In the genomic region with DNA sequence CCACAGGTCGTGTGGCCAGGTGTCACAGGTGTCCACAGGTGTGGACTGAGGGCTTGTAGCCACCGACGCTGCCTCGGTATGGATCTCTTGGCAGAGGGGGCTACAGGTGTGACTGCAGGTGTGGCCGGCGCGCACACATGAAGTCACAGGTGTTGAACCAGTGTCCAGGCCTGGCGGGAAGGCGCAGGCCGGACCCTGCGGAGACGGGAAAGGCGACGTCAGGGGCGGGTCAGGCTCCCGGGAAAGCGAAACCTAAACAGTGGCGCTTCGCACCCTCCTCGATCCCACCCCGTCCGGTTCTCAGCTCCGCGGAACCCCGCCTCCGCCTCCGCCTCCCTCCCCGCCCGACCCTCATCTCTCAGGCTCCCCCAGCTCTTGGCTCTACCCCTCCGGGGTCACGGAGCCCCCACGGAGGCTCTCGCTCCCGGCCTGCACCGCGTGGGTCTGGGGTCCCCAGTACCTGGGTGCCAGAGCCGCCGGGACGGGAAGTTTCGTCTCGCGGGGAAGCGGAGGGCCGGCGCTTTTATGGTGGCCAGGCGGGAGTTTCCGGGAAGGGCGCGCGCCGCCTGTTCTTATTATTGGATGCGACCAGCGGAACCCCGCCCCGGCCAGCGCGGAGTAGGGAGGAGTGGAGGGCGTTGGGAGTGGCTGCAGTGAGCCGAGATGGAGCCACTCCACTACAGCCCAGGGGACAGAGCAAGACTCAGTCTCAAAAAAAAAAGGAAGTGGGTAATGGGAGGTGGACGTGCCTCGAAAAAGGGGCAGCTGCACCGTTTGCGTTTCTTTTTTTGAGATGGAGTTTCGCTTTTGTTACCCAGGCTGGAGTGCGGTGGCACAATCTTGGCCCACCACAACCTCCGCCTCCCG, we compare ENCODE assay signal across 8 cellular contexts. TPM values are rescaled to one million over a fixed set of nuclear protein-coding genes. Genes with fewer than 3 reads are reported as not detected.
DNase-seq lines count a peak whose midpoint lies in the region; ATAC-seq and TF ChIP-seq lines count a peak whose summit lies in the region.

A gene (minus strand): TSS at position 498 of the 867 bp plus-strand sequence. CDS start 586 bp downstream, outside the sequence.

- H3K4me3 ChIP-seq in kidney epithelial cell (ENCODE audit: low read depth, low read length), result peak within 1 kb of the TSS; percentile 80

- H3K27ac ChIP-seq in 22Rv1, result peak within 1 kb of the TSS; percentile 86

- H3K36me3 ChIP-seq in kidney epithelial cell (ENCODE audit: control insufficient read depth, insufficient read depth, low read length), result peaks cover 3% of the 10 kb centered on the region

- H3K27me3 ChIP-seq in kidney epithelial cell (ENCODE audit: control insufficient read depth, insufficient read depth, low read length), result peaks cover 2% of the 10 kb centered on the region

- ATAC-seq in GM18861 (IDR thresholded peaks at IDR 0.05; ENCODE audit: unreplicated experiment), result peak; percentile 58
- ATAC-seq in HG03095 (IDR thresholded peaks at IDR 0.05; ENCODE audit: unreplicated experiment), result peak; percentile 61
- peak; percentile 84 to 85 for ATAC-seq in activated CD4-positive, CD25-positive, alpha-beta regulatory T cell treated with anti-CD3 and anti-CD28 coated beads, Interleukin-2, amount 50 U/mL, for 24 hours

- TF ChIP-seq CTCF in 22Rv1 (IDR thresholded peaks at IDR 0.05), result no peak
- no peak for TF ChIP-seq CTCF in kidney epithelial cell (IDR thresholded peaks at IDR 0.05; ENCODE audit: insufficient read depth, low read length, poor library complexity, severe bottlenecking)

- DNase-seq in NCI-H226 (peak; percentile 86), cerebellar cortex (ENCODE audit: low spot score) (peak; percentile 82), kidney epithelial cell (ENCODE audit: low read depth) (peak; percentile 56)
- peak; percentile 92 for DNase-seq in stimulated activated CD4-positive, alpha-beta T cell treated with anti-CD3 and anti-CD28 coated beads, Interleukin-15, amount 100 ng/mL, for 24 hours

RNA-seq across cellular contexts. Expression of the gene that starts here (rescaled TPM):
- 60.2 and 78.7 TPM in 2 replicates for total RNA-seq in kidney epithelial cell

Comparison
In these comparisons a context has a peak if more than half of its experiments do, and no peak if none do; other contexts are left out.
1. Peak in every context shown above with its lines: DNase-seq, ATAC-seq, H3K4me3 ChIP-seq and H3K27ac ChIP-seq.